Comparison of ENCODE assay signal across 1 cellular context in genomic region chr3:72903004-72903403, GRCh38.
TF ChIP-seq lines count a peak whose summit lies in the region.

No MANE protein-coding gene starts in this region.

TF ChIP-seq in HepG2, 621 proteins besides CTCF, POLR2A, EP300 and RAD21 (continued from another document):
- TF ChIP-seq TRAFD1 (CRISPR knock-in tag; IDR thresholded peaks at IDR 0.05; ENCODE audit: borderline replicate concordance) (no peak), SP4 (CRISPR knock-in tag; IDR thresholded peaks at IDR 0.05) (no peak), HNRNPK (IDR thresholded peaks at IDR 0.05; ENCODE audit: low read depth, low read length, poor library complexity, severe bottlenecking) (no peak), ZBTB44 (CRISPR knock-in tag; IDR thresholded peaks at IDR 0.05) (no peak), RAD51 (IDR thresholded peaks at IDR 0.05; ENCODE audit: borderline replicate concordance) (no peak), SOX6 (IDR thresholded peaks at IDR 0.05) (no peak), SOX6 (CRISPR knock-in tag; IDR thresholded peaks at IDR 0.05) (peak; percentile 66), ZKSCAN1 (IDR thresholded peaks at IDR 0.05; ENCODE audit: low read length) (no peak), ZNF644 (CRISPR knock-in tag; IDR thresholded peaks at IDR 0.05; ENCODE audit: low read depth) (peak; percentile 81), SMAD9 (CRISPR knock-in tag; IDR thresholded peaks at IDR 0.05) (no peak), ATF2 (CRISPR knock-in tag; IDR thresholded peaks at IDR 0.05) (no peak), GLMP (CRISPR knock-in tag; IDR thresholded peaks at IDR 0.05; ENCODE audit: borderline replicate concordance) (no peak), SOX5 (CRISPR knock-in tag; IDR thresholded peaks at IDR 0.05; ENCODE audit: borderline replicate concordance) (peak; percentile 75; the same call in 1 of the 2 replicates), KAT7 (CRISPR knock-in tag; IDR thresholded peaks at IDR 0.05; ENCODE audit: borderline replicate concordance) (no peak), ZNF34 (CRISPR knock-in tag; IDR thresholded peaks at IDR 0.05; ENCODE audit: borderline replicate concordance) (no peak), RORA (CRISPR knock-in tag; IDR thresholded peaks at IDR 0.05) (no peak), ZNF547 (CRISPR knock-in tag; IDR thresholded peaks at IDR 0.05) (no peak), ZSCAN22 (CRISPR knock-in tag; IDR thresholded peaks at IDR 0.05) (no peak)
- TF ChIP-seq, protein P1, sequence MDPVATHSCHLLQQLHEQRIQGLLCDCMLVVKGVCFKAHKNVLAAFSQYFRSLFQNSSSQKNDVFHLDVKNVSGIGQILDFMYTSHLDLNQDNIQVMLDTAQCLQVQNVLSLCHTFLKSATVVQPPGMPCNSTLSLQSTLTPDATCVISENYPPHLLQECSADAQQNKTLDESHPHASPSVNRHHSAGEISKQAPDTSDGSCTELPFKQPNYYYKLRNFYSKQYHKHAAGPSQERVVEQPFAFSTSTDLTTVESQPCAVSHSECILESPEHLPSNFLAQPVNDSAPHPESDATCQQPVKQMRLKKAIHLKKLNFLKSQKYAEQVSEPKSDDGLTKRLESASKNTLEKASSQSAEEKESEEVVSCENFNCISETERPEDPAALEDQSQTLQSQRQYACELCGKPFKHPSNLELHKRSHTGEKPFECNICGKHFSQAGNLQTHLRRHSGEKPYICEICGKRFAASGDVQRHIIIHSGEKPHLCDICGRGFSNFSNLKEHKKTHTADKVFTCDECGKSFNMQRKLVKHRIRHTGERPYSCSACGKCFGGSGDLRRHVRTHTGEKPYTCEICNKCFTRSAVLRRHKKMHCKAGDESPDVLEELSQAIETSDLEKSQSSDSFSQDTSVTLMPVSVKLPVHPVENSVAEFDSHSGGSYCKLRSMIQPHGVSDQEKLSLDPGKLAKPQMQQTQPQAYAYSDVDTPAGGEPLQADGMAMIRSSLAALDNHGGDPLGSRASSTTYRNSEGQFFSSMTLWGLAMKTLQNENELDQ (CRISPR knock-in tag; IDR thresholded peaks at IDR 0.05; ENCODE audit: borderline replicate concordance) = no peak
- TF ChIP-seq, protein P2, sequence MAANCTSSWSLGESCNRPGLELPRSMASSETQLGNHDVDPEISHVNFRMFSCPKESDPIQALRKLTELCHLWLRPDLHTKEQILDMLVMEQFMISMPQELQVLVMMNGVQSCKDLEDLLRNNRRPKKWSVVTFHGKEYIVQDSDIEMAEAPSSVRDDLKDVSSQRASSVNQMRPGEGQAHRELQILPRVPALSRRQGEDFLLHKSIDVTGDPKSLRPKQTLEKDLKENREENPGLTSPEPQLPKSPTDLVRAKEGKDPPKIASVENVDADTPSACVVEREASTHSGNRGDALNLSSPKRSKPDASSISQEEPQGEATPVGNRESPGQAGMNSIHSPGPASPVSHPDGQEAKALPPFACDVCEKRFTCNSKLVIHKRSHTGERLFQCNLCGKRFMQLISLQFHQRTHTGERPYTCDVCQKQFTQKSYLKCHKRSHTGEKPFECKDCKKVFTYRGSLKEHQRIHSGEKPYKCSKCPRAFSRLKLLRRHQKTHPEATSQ (CRISPR knock-in tag; IDR thresholded peaks at IDR 0.05; ENCODE audit: borderline replicate concordance) = no peak
- TF ChIP-seq, protein P3, sequence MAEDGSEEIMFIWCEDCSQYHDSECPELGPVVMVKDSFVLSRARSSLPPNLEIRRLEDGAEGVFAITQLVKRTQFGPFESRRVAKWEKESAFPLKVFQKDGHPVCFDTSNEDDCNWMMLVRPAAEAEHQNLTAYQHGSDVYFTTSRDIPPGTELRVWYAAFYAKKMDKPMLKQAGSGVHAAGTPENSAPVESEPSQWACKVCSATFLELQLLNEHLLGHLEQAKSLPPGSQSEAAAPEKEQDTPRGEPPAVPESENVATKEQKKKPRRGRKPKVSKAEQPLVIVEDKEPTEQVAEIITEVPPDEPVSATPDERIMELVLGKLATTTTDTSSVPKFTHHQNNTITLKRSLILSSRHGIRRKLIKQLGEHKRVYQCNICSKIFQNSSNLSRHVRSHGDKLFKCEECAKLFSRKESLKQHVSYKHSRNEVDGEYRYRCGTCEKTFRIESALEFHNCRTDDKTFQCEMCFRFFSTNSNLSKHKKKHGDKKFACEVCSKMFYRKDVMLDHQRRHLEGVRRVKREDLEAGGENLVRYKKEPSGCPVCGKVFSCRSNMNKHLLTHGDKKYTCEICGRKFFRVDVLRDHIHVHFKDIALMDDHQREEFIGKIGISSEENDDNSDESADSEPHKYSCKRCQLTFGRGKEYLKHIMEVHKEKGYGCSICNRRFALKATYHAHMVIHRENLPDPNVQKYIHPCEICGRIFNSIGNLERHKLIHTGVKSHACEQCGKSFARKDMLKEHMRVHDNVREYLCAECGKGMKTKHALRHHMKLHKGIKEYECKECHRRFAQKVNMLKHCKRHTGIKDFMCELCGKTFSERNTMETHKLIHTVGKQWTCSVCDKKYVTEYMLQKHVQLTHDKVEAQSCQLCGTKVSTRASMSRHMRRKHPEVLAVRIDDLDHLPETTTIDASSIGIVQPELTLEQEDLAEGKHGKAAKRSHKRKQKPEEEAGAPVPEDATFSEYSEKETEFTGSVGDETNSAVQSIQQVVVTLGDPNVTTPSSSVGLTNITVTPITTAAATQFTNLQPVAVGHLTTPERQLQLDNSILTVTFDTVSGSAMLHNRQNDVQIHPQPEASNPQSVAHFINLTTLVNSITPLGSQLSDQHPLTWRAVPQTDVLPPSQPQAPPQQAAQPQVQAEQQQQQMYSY (CRISPR knock-in tag; IDR thresholded peaks at IDR 0.05) = no peak
